In the genomic region with DNA sequence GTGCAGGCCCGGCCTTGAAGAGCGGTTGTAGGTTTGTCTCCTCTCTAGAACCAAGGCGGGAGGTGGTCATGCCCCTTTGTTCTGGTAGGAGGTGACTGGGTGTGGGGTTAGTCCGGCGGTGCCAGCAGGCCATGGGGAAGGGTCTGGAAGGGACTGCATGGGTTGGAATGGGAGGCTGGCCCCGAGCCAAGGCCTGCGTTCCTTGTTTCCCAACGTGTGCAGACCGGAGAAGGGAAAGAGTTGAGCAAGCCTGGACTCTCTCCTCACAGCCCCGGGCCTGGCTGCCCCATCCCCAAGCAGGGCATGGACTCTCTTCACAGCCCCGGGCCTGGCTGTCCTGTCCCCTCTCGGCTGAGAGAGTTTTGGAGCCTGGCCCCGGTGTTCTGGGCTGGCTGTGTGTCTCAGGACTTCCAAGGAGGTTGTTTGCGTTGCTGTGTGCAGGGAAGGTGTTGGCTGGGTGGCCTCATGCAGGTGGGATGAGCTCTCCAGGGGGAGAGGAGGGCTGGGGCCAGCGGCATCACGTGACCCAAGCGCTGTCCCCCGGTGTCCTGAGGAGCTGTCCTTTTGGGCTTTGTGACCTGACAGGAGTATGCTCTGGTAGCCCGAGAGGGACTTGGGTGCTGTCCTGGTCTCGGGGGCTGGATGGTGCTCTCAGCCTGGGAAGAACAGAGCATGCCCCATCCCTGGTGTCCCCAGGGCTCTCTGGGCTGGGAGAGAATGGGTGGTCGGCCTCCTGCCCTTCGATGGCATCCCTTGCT, we compare ENCODE assay signal across 1 cellular context.
TF ChIP-seq lines count a peak whose summit lies in the region.

No MANE protein-coding gene starts in this region.

TF ChIP-seq in IMR-90, 13 proteins besides CTCF, POLR2A, EP300 and RAD21:
- TF ChIP-seq NFE2L2 (IDR thresholded peaks at IDR 0.05; ENCODE audit: low read depth, low read length) (no peak), MAFK (IDR thresholded peaks at IDR 0.05; ENCODE audit: low read depth, low read length) (no peak), MXI1 (IDR thresholded peaks at IDR 0.05; ENCODE audit: borderline replicate concordance, low read depth, low read length) (no peak), BHLHE40 (IDR thresholded peaks at IDR 0.05; ENCODE audit: low read depth, low read length) (no peak), SMC3 (IDR thresholded peaks at IDR 0.05; ENCODE audit: low read depth, low read length) (no peak), FOS (IDR thresholded peaks at IDR 0.05; ENCODE audit: low read depth, low read length) (no peak), RFX5 (IDR thresholded peaks at IDR 0.05; ENCODE audit: low read depth, low read length) (no peak), CEBPB (IDR thresholded peaks at IDR 0.05; ENCODE audit: low read depth, low read length) (no peak), CHD1 (IDR thresholded peaks at IDR 0.05; ENCODE audit: low read depth, low read length) (no peak), MAZ (IDR thresholded peaks at IDR 0.05; ENCODE audit: borderline replicate concordance, low read depth, low read length) (no peak), RCOR1 (IDR thresholded peaks at IDR 0.05; ENCODE audit: insufficient replicate concordance, low read length) (no peak)
- TF ChIP-seq, protein P1, sequence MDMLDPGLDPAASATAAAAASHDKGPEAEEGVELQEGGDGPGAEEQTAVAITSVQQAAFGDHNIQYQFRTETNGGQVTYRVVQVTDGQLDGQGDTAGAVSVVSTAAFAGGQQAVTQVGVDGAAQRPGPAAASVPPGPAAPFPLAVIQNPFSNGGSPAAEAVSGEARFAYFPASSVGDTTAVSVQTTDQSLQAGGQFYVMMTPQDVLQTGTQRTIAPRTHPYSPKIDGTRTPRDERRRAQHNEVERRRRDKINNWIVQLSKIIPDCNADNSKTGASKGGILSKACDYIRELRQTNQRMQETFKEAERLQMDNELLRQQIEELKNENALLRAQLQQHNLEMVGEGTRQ (IDR thresholded peaks at IDR 0.05; ENCODE audit: low read depth, low read length), result no peak
- TF ChIP-seq, protein P2, sequence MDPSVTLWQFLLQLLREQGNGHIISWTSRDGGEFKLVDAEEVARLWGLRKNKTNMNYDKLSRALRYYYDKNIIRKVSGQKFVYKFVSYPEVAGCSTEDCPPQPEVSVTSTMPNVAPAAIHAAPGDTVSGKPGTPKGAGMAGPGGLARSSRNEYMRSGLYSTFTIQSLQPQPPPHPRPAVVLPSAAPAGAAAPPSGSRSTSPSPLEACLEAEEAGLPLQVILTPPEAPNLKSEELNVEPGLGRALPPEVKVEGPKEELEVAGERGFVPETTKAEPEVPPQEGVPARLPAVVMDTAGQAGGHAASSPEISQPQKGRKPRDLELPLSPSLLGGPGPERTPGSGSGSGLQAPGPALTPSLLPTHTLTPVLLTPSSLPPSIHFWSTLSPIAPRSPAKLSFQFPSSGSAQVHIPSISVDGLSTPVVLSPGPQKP (IDR thresholded peaks at IDR 0.05; ENCODE audit: borderline replicate concordance, low read depth, low read length), result no peak
